In the genomic region with DNA sequence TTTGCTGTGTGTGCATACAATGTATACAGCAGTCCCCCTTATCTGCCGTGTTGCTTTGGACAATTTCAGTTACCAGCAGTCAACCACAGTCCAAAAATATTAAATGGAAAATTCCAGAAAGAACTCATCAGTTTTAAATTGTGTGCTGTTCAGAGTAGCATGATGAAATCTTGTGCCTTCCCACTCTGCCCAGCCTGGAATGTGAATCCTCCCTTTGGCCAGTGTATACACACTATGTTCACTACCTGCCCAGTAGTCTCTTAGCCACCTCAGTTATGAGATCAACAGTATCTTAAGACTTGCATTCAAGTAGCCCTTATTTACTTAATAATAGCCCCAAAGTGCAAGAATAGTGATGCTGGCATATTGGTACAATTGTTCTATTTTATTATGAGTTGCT, we compare ENCODE assay signal across 24 cellular contexts.
"Had no signal": no experiment of that assay in that cellular context is flagged by ENCODE, and none has a peak within 500 bp of the region (broad histone marks: within the 10 kb centered on the region; RNA-seq: fewer than 3 reads in every experiment).

No MANE protein-coding gene starts in this region.

- H3K27ac ChIP-seq: ascending aorta, breast epithelium, esophagus muscularis mucosa, gastrocnemius medialis, heart left ventricle, left lung, prostate gland, right atrium auricular region, stomach had no signal

- H3K27me3 ChIP-seq: ascending aorta, breast epithelium, esophagus muscularis mucosa, gastrocnemius medialis, left lung, right atrium auricular region, stomach, upper lobe of left lung had no signal

- ATAC-seq: activated CD8-positive, alpha-beta T cell treated with anti-CD3 and anti-CD28 coated beads for 36 hours; gastrocnemius medialis; heart left ventricle; left lung had no signal

- H3K4me1 ChIP-seq: ascending aorta, breast epithelium, gastrocnemius medialis, heart left ventricle, prostate gland, right atrium auricular region, stomach had no signal

- H3K36me3 ChIP-seq: ascending aorta, breast epithelium, gastrocnemius medialis, left lung, prostate gland, right atrium auricular region, upper lobe of left lung had no signal

- DNase-seq: activated CD4-positive, alpha-beta T cell treated with anti-CD3 and anti-CD28 coated beads, Interleukin-2, amount 10 ng/mL, durations not matched to agents 24 days and 14 days; activated CD4-positive, CD25-positive, alpha-beta regulatory T cell; activated CD8-positive, alpha-beta T cell treated with anti-CD3 and anti-CD28 coated beads for 36 hours; activated naive CD4-positive, alpha-beta T cell treated with anti-CD3 and anti-CD28 coated beads for 36 hours; activated T-cell treated with anti-CD3 and anti-CD28 coated beads, Interleukin-2, amount 50 U/mL, for 24 hours; cerebellar nuclear complex; dermis blood vessel endothelial cell; effector memory CD4-positive, alpha-beta T cell; gastrocnemius medialis; heart left ventricle; left lung; mammary epithelial cell; naive B cell; stimulated activated CD4-positive, alpha-beta T cell treated with anti-CD3 and anti-CD28 coated beads, Interleukin-4, amount 100 ng/mL, for 1 hour; stomach; T-helper 1 cell; T-helper 9 cell; upper lobe of left lung had no signal

- H3K4me3 ChIP-seq: ascending aorta, breast epithelium, esophagus muscularis mucosa, gastrocnemius medialis, heart left ventricle, left lung, prostate gland, right atrium auricular region, smooth muscle cell, stomach, upper lobe of left lung had no signal

- H3K9me3 ChIP-seq: ascending aorta, breast epithelium, esophagus muscularis mucosa, gastrocnemius medialis, heart left ventricle, left lung, prostate gland, right atrium auricular region, stomach, upper lobe of left lung had no signal
